8 cellular contexts compared by ENCODE assay signal in the genomic region with DNA sequence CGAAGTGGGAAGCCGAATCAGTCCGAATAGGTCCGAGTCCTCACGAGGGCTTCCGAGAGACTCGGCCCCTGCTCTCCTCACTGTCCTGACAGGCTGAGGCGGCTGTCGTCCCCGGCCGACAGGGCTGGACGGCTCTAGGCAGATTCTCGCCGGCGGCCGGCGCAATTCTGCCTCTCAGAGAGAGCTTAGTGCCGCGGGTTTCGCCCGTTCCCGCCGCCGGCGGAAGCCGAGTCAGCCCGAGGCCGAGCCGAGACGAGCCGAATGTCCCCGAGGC. TPM values are rescaled to one million over a fixed set of nuclear protein-coding genes. Genes with fewer than 3 reads are reported as not detected.
DNase-seq lines count a peak whose midpoint lies in the region; FAIRE-seq and TF ChIP-seq lines count a peak whose summit lies in the region.

No MANE protein-coding gene starts in this region.

- H3K4me3 ChIP-seq in A673 (ENCODE audit: low read depth, low read length, poor library complexity, severe bottlenecking) (peak overlapping the region; percentile 95), muscle layer of duodenum (ENCODE audit: low read depth in 1 of 2, low read length in 2 of 2) (peak overlapping the region; percentile 70 to 91)

- in situ Hi-C loops in GM13976 (cut with MboI; ENCODE audit: low sequenced_read_pairs, unreplicated experiment), result no loop called here

- TF ChIP-seq CTCF in A673 (conservative IDR thresholded peaks at IDR 0.05; ENCODE audit: low read depth, low read length), result no peak
- TF ChIP-seq CTCF in chondrocyte (IDR thresholded peaks at IDR 0.05), result no peak
- no peak for TF ChIP-seq CTCF in D721Med (IDR thresholded peaks at IDR 0.05; ENCODE audit: insufficient read depth, missing control alignments)
- TF ChIP-seq CTCF in GM13976 (IDR thresholded peaks at IDR 0.05; ENCODE audit: borderline replicate concordance, control extremely low read depth, extremely low read depth, insufficient read depth, missing control alignments), result no peak

- CTCF ChIA-PET in A673 (lab: Charles Lee), result interaction anchor here (0.6 to 1.4 kb wide), 3 partner anchors 13 to 140 kb away, joined by 3 to 8 read pairs (median 7); no protein-coding TSS in a partner anchor

- TF ChIP-seq POLR2A in erythroblast (IDR thresholded peaks at IDR 0.05; ENCODE audit: low read length), result no peak

- H3K4me3 Mint-ChIP-seq in IgD-negative memory B cell, result peak overlapping the region; percentile 86 to 96 (median 92)
- peak overlapping the region; percentile 80 for H3K4me3 Mint-ChIP-seq in chondrocyte (ENCODE audit: unreplicated experiment)

- peak overlapping the region; percentile 95 to 97 (median 95) for H3K27ac Mint-ChIP-seq in IgD-negative memory B cell
- H3K27ac Mint-ChIP-seq in chondrocyte (ENCODE audit: unreplicated experiment), result peak overlapping the region; percentile 94

- H3K36me3 ChIP-seq in A673 (ENCODE audit: insufficient read depth, low read length, poor library complexity, severe bottlenecking) (no peaks in the 10 kb centered on the region), muscle layer of duodenum (ENCODE audit: control insufficient read depth in 1 of 2, insufficient read depth in 2 of 2, low read length in 2 of 2) (peaks cover 0 to 7% of the 10 kb centered on the region in 2 donors)

- intact Hi-C loops in A673 (cut with micrococcal nuclease; ENCODE audit: unreplicated experiment), result no loop called here

- BruUV-seq in A673 (replicated peaks; lab: Mats Ljungman, UMichigan), result no TSS peak

- H3K36me3 Mint-ChIP-seq in IgD-negative memory B cell, result no peaks in the 10 kb centered on the region
- H3K36me3 Mint-ChIP-seq in chondrocyte (ENCODE audit: low read depth), result peaks cover 2% of the 10 kb centered on the region

- peak overlapping the region; percentile 97 for H3K27ac ChIP-seq in A673 (ENCODE audit: low read depth, low read length, poor library complexity, severe bottlenecking)
- peak overlapping the region; percentile 97 for H3K27ac ChIP-seq in muscle layer of duodenum (ENCODE audit: low read length)

- no peak for FAIRE-seq in D721Med (lab: Jason Lieb, UNC)

- DNase-seq in A673 (ENCODE audit: low spot score), result no peak
- no peak for DNase-seq in chondrocyte (ENCODE audit: low spot score)
- DNase-seq in erythroblast (lab: John Stamatoyannopoulos, UW), result no peak
- DNase-seq in D721Med (ENCODE audit: insufficient read length, low spot score), result no peak
- DNase-seq in HT-29 (ENCODE audit: low spot score), result no peak
- DNase-seq in GM13976 (ENCODE audit: low spot score), result no peak

- H3K4me1 Mint-ChIP-seq in IgD-negative memory B cell (peaks cover 29 to 43% (median 30%) of the 10 kb centered on the region in 3 donors), chondrocyte (ENCODE audit: low read depth) (peaks cover 64% of the 10 kb centered on the region)

- H3K4me1 ChIP-seq in A673 (ENCODE audit: insufficient read depth, low read length, poor library complexity, severe bottlenecking) (peaks cover 16% of the 10 kb centered on the region), muscle layer of duodenum (ENCODE audit: control insufficient read depth in 1 of 2, insufficient read depth in 2 of 2, low read length in 2 of 2) (peaks cover 0 to 40% of the 10 kb centered on the region in 2 donors)

- no peaks in the 10 kb centered on the region for H3K27me3 ChIP-seq in A673 (replicated peaks; ENCODE audit: insufficient read depth, low read depth, low read length, poor library complexity)
- no peaks in the 10 kb centered on the region for H3K27me3 ChIP-seq in muscle layer of duodenum (ENCODE audit: low read depth, low read length)

- POLR2A ChIA-PET in A673 (lab: Charles Lee; ENCODE audit: low non-redundant PET), result interaction anchor here (0.7 kb wide), 1 partner anchor 248 kb away, joined by 5 read pairs; no protein-coding TSS in a partner anchor

- no peaks in the 10 kb centered on the region for H3K27me3 Mint-ChIP-seq in IgD-negative memory B cell
- H3K27me3 Mint-ChIP-seq in chondrocyte (ENCODE audit: low read depth), result no peaks in the 10 kb centered on the region

- H3K9me3 Mint-ChIP-seq in IgD-negative memory B cell (no peaks in the 10 kb centered on the region), chondrocyte (ENCODE audit: low read depth) (no peaks in the 10 kb centered on the region)

- H3K9me3 ChIP-seq in A673 (ENCODE audit: low read depth, low read length, poor library complexity, severe bottlenecking) (no peaks in the 10 kb centered on the region), muscle layer of duodenum (ENCODE audit: control insufficient read depth in 1 of 2, low read length in 2 of 2) (no peaks in the 10 kb centered on the region)

RNA-seq across cellular contexts. Expression of gene DEAF1, which starts 0.2 kb away (rescaled TPM):
- total RNA-seq in A673 (2021), result 56.3 and 56.7 TPM in 2 replicates
- polyA plus RNA-seq in IgD-negative memory B cell, result 25.6 TPM
- 67.6 to 70.4 TPM (median 67.9 TPM) in 3 replicates for total RNA-seq in chondrocyte
- total RNA-seq in HT-29 (2014; rRNA removed; shearing (Covaris generic)), result 77.8 and 139 TPM in 2 replicates

RNA-seq across cellular contexts. Expression of gene TMEM80, which starts 0.3 kb away (rescaled TPM):
- total RNA-seq in A673 (2021), result 13.6 and 17.6 TPM in 2 replicates
- 35.6 TPM for polyA plus RNA-seq in IgD-negative memory B cell
- total RNA-seq in chondrocyte, result 16.9 to 31.3 TPM (median 20.3 TPM) in 3 replicates
- 73.6 and 76.8 TPM in 2 replicates for total RNA-seq in HT-29 (2014; rRNA removed; shearing (Covaris generic))

RNA-seq across cellular contexts. Expression of gene EPS8L2, which starts 10.8 kb away (rescaled TPM):
- total RNA-seq in A673 (2021) (0.66 and 0.90 TPM in 2 replicates), chondrocyte (17.2 to 51.6 TPM (median 45.7 TPM) in 3 replicates)
- polyA plus RNA-seq in IgD-negative memory B cell, result 17.3 TPM
- 473 and 503 TPM in 2 replicates for total RNA-seq in HT-29 (2014; rRNA removed; shearing (Covaris generic))

RNA-seq across cellular contexts. Expression of gene TALDO1, which starts 52.0 kb away (rescaled TPM):
- total RNA-seq in A673 (2021), result 173 and 175 TPM in 2 replicates
- 246 TPM for polyA plus RNA-seq in IgD-negative memory B cell
- total RNA-seq in chondrocyte, result 128 to 227 TPM (median 151 TPM) in 3 replicates
- 669 and 686 TPM in 2 replicates for total RNA-seq in HT-29 (2014; rRNA removed; shearing (Covaris generic))

RNA-seq across cellular contexts. Expression of gene DRD4, which starts 58.2 kb away (rescaled TPM):
- total RNA-seq in A673 (2021) (3.0 and 3.7 TPM in 2 replicates), chondrocyte (0.55 to 1.7 TPM (median 1.00 TPM) in 3 replicates)
- not detected for polyA plus RNA-seq in IgD-negative memory B cell
- total RNA-seq in HT-29 (2014; rRNA removed; shearing (Covaris generic)), result 0.34 and 0.92 TPM in 2 replicates
